6 cellular contexts compared by ENCODE assay signal in the genomic region with DNA sequence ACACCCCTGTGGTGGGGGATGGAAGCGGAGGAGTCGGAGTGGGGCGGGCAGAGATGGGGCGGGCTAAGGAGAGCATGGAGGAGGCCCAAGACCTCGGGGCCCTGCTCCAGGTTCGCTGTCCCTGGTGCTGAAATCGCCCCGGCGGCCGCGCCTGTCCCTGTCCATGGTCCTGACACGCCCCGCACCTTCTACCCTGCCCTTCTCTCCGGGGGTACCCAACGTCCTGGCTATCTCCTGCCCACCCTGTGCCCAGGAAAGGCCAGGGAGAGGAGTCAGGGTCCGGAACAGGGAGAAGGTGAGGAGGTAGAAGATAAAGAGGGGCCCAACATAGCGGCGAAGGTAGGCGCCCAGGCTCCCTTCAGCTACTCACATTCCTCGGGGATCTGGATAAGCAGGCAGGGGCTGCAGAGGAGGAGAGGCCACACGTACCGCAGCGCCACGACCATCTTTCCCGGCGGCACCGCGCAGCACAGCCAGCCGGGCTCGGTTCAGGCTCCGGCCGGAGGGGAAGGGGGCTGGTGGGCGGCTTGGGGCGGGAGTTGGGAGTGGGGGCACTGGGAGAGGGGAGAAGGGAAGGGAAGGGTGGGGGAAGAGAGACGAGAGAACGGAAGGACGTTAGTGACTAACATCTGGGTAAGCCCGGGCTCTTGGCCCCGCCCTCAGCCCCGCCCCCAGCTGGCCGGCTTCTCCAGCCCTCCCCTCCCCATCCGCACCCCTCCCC. TPM values are rescaled to one million over a fixed set of nuclear protein-coding genes. Genes with fewer than 3 reads are reported as not detected.
A peak's percentile ranks its signal among the peaks of the same experiment; 100 is the strongest.
DNase-seq lines count a peak whose midpoint lies in the region; ATAC-seq and TF ChIP-seq lines count a peak whose summit lies in the region.

No MANE protein-coding gene starts in this region.

- POLR2A ChIA-PET in CD8-positive, alpha-beta T cell (lab: Charles Lee), result interaction anchor here (0.5 kb wide), 1 partner anchor 147 kb away, joined by 6 read pairs; no protein-coding TSS in a partner anchor

- no peak overlapping the region for H2BK120ac ChIP-seq in neuronal stem cell (ENCODE audit: low read depth, low read length)

- no peak overlapping the region for H3K23ac ChIP-seq in neuronal stem cell (ENCODE audit: low read depth, low read length, poor library complexity)

- DNase-seq in CD8-positive, alpha-beta T cell, result peak; percentile 43 to 83 (median 58)
- peak; percentile 69 for DNase-seq in neuronal stem cell (ENCODE audit: low spot score)

- H3K27ac ChIP-seq in CD8-positive, alpha-beta T cell (ENCODE audit: low read depth, low read length), result no peak overlapping the region
- H3K27ac ChIP-seq in neuronal stem cell (replicated peaks; ENCODE audit: low read length), result no peak overlapping the region

- no peak overlapping the region for H2BK12ac ChIP-seq in neuronal stem cell (ENCODE audit: low read length)

- H3K36me3 ChIP-seq in CD8-positive, alpha-beta T cell (ENCODE audit: insufficient read depth, low read length), result no peaks in the 10 kb centered on the region
- H3K36me3 ChIP-seq in neuronal stem cell (replicated peaks in 1 of 2; ENCODE audit: control insufficient read depth in 2 of 2, insufficient read depth in 2 of 2, low read length in 2 of 2), result peaks cover 0 to 3% of the 10 kb centered on the region in 2 donors

- no CpG with 5 or more reads among the region's 42 CpGs for WGBS in neuronal stem cell (ENCODE audit: extremely low coverage in 2 of 2, insufficient read length in 2 of 2, insufficient replicate concordance in 1 of 2), 2 donors

- H3K18ac ChIP-seq in neuronal stem cell (ENCODE audit: low read length), result no peak overlapping the region

- no peak overlapping the region for H2BK15ac ChIP-seq in neuronal stem cell (ENCODE audit: low read length)

- no peak overlapping the region for H3K4me3 ChIP-seq in CD8-positive, alpha-beta T cell (ENCODE audit: low read depth, low read length)
- H3K4me3 ChIP-seq in neuronal stem cell (ENCODE audit: low read length in 2 of 2), result no peak overlapping the region

- no peak overlapping the region for H3K9ac ChIP-seq in neuronal stem cell (ENCODE audit: low read depth, low read length, poor library complexity)

- H3K79me1 ChIP-seq in neuronal stem cell (ENCODE audit: low read depth, low read length), result peaks cover 1% of the 10 kb centered on the region

- H3K4me2 ChIP-seq in neuronal stem cell (ENCODE audit: insufficient read depth, low read length, poor library complexity, severe bottlenecking), result peak overlapping the region; percentile 25

- no peaks in the 10 kb centered on the region for H3K36me3 Mint-ChIP-seq in CD8-positive, alpha-beta T cell
- peaks cover 4% of the 10 kb centered on the region for H3K36me3 Mint-ChIP-seq in brain

- no peak overlapping the region for H3K27ac Mint-ChIP-seq in CD8-positive, alpha-beta T cell
- peak overlapping the region in 1 of 5 experiments; percentile 82 for H3K27ac Mint-ChIP-seq in brain

- peaks cover 11% of the 10 kb centered on the region for H3K4me1 Mint-ChIP-seq in CD8-positive, alpha-beta T cell (ENCODE audit: low read depth)
- peaks cover 80% of the 10 kb centered on the region for H3K4me1 Mint-ChIP-seq in brain

- H2AK5ac ChIP-seq in neuronal stem cell (ENCODE audit: low read depth, low read length), result no peak overlapping the region

- H3K9me3 Mint-ChIP-seq in CD8-positive, alpha-beta T cell, result no peaks in the 10 kb centered on the region
- peaks cover 0 to 25% (median 7%) of the 10 kb centered on the region in 5 experiments for H3K9me3 Mint-ChIP-seq in brain

- H4K91ac ChIP-seq in neuronal stem cell (ENCODE audit: low read depth, low read length, poor library complexity), result no peak overlapping the region

- CTCF ChIA-PET in CD8-positive, alpha-beta T cell (lab: Charles Lee), result no interaction called here

- peaks cover 14% of the 10 kb centered on the region for H3K27me3 Mint-ChIP-seq in CD8-positive, alpha-beta T cell (ENCODE audit: low read depth)
- no peaks in the 10 kb centered on the region for H3K27me3 Mint-ChIP-seq in brain

- intact Hi-C loops in CD8-positive, alpha-beta T cell (cut with DNase I, micrococcal nuclease), result no loop called here

- H2AFZ ChIP-seq in neuronal stem cell (ENCODE audit: low read length), result no peak overlapping the region

- no peak overlapping the region for H3K4ac ChIP-seq in neuronal stem cell (ENCODE audit: low read length)

- no peaks in the 10 kb centered on the region for H3K27me3 ChIP-seq in CD8-positive, alpha-beta T cell (ENCODE audit: insufficient read depth, low read length)
- H3K27me3 ChIP-seq in neuronal stem cell (ENCODE audit: control insufficient read depth in 3 of 3, insufficient read depth in 3 of 3, low read depth in 1 of 3, low read length in 3 of 3), result peaks cover 0 to 4% (median 2%) of the 10 kb centered on the region in 3 experiments

- H3K4me3 Mint-ChIP-seq in CD8-positive, alpha-beta T cell, result no peak overlapping the region
- peak overlapping the region in 4 of 5 experiments; percentile 30 to 83 (median 74) for H3K4me3 Mint-ChIP-seq in brain

- H4K8ac ChIP-seq in neuronal stem cell (ENCODE audit: low read depth, low read length), result no peak overlapping the region

- peak; percentile 93 for ATAC-seq in CD8-positive, alpha-beta T cell
- ATAC-seq in HG03469 (IDR thresholded peaks at IDR 0.05; ENCODE audit: unreplicated experiment) (no peak), GM19324 (IDR thresholded peaks at IDR 0.05; ENCODE audit: low FRiP score, unreplicated experiment) (no peak)

- H2BK5ac ChIP-seq in neuronal stem cell (ENCODE audit: low read length), result no peak overlapping the region

- no peak for TF ChIP-seq CTCF in CD8-positive, alpha-beta T cell (IDR thresholded peaks at IDR 0.05)
- no peak for TF ChIP-seq CTCF in brain (conservative IDR thresholded peaks at IDR 0.05)

- H3K4me1 ChIP-seq in CD8-positive, alpha-beta T cell (ENCODE audit: insufficient read depth, low read length), result no peaks in the 10 kb centered on the region
- H3K4me1 ChIP-seq in neuronal stem cell (ENCODE audit: control insufficient read depth in 2 of 2, insufficient read depth in 1 of 2, low read depth in 1 of 2, low read length in 2 of 2), result peaks cover 48% of the 10 kb centered on the region in 2 donors

- H3K9me3 ChIP-seq in CD8-positive, alpha-beta T cell (ENCODE audit: low read length), result no peaks in the 10 kb centered on the region
- no peaks in the 10 kb centered on the region for H3K9me3 ChIP-seq in neuronal stem cell (replicated peaks in 1 of 2; ENCODE audit: control insufficient read depth in 2 of 2, insufficient read depth in 1 of 2, low read depth in 1 of 2, low read length in 2 of 2)

- no peak overlapping the region for H3K14ac ChIP-seq in neuronal stem cell (ENCODE audit: low read length)

TF ChIP-seq in PFSK-1, 5 proteins besides CTCF, POLR2A, EP300 and RAD21 (continues in another document):
- TF ChIP-seq SIN3A (IDR thresholded peaks at IDR 0.05; ENCODE audit: borderline replicate concordance, insufficient read depth, low read length) (peak; percentile 100), POLR2AphosphoS5 (IDR thresholded peaks at IDR 0.05; ENCODE audit: low read depth, low read length) (no peak)
- TF ChIP-seq, protein P1, sequence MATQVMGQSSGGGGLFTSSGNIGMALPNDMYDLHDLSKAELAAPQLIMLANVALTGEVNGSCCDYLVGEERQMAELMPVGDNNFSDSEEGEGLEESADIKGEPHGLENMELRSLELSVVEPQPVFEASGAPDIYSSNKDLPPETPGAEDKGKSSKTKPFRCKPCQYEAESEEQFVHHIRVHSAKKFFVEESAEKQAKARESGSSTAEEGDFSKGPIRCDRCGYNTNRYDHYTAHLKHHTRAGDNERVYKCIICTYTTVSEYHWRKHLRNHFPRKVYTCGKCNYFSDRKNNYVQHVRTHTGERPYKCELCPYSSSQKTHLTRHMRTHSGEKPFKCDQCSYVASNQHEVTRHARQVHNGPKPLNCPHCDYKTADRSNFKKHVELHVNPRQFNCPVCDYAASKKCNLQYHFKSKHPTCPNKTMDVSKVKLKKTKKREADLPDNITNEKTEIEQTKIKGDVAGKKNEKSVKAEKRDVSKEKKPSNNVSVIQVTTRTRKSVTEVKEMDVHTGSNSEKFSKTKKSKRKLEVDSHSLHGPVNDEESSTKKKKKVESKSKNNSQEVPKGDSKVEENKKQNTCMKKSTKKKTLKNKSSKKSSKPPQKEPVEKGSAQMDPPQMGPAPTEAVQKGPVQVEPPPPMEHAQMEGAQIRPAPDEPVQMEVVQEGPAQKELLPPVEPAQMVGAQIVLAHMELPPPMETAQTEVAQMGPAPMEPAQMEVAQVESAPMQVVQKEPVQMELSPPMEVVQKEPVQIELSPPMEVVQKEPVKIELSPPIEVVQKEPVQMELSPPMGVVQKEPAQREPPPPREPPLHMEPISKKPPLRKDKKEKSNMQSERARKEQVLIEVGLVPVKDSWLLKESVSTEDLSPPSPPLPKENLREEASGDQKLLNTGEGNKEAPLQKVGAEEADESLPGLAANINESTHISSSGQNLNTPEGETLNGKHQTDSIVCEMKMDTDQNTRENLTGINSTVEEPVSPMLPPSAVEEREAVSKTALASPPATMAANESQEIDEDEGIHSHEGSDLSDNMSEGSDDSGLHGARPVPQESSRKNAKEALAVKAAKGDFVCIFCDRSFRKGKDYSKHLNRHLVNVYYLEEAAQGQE (IDR thresholded peaks at IDR 0.05; ENCODE audit: insufficient read depth in 1 of 2, low read depth in 2 of 2, low read length in 2 of 2), result peak; percentile 99

RNA-seq across cellular contexts. Expression of gene L1CAM, which starts 10.4 kb away (rescaled TPM):
- total RNA-seq in CD8-positive, alpha-beta T cell, result under 1 TPM in 1 of 2 experiments, not detected in 1; 0.05 TPM
- polyA plus RNA-seq in PFSK-1 (2012; ENCODE audit: insufficient read length, low read depth), result 295 TPM
- 91.5 TPM for polyA plus RNA-seq in brain (ENCODE audit: insufficient read depth, low read depth, low replicate concordance)
- 1.6 TPM for polyA plus RNA-seq in neuronal stem cell (2013, experiment 1 of 2)
- 1.7 TPM for polyA plus RNA-seq in neuronal stem cell (2013, experiment 2 of 2)

RNA-seq across cellular contexts. Expression of gene AVPR2, which starts 28.9 kb away (rescaled TPM):
- total RNA-seq in CD8-positive, alpha-beta T cell, result not detected
- polyA plus RNA-seq in PFSK-1 (2012; ENCODE audit: insufficient read length, low read depth), result 2.8 TPM
- polyA plus RNA-seq in brain (ENCODE audit: insufficient read depth, low read depth, low replicate concordance), result not detected
- polyA plus RNA-seq in neuronal stem cell (2013, experiment 1 of 2), result not detected
- not detected for polyA plus RNA-seq in neuronal stem cell (2013, experiment 2 of 2)

RNA-seq across cellular contexts. Expression of gene PDZD4, which starts 45.2 kb away (rescaled TPM):
- 10 to 100 TPM; 10.9 to 11.9 TPM for total RNA-seq in CD8-positive, alpha-beta T cell
- polyA plus RNA-seq in PFSK-1 (2012; ENCODE audit: insufficient read length, low read depth), result 14.0 TPM
- polyA plus RNA-seq in brain (ENCODE audit: insufficient read depth, low read depth, low replicate concordance), result 128 TPM
- polyA plus RNA-seq in neuronal stem cell (2013, experiment 1 of 2), result 13.1 TPM
- polyA plus RNA-seq in neuronal stem cell (2013, experiment 2 of 2), result 12.8 TPM

RNA-seq across cellular contexts. Expression of gene ARHGAP4, which starts 50.5 kb away (rescaled TPM):
- 100 to 1,000 TPM; 432 to 440 TPM for total RNA-seq in CD8-positive, alpha-beta T cell
- 15.4 TPM for polyA plus RNA-seq in PFSK-1 (2012; ENCODE audit: insufficient read length, low read depth)
- polyA plus RNA-seq in brain (ENCODE audit: insufficient read depth, low read depth, low replicate concordance), result 16.3 TPM
- polyA plus RNA-seq in neuronal stem cell (2013, experiment 1 of 2), result 5.4 TPM
- polyA plus RNA-seq in neuronal stem cell (2013, experiment 2 of 2), result 4.9 TPM

RNA-seq across cellular contexts. Expression of gene NAA10, which starts 59.3 kb away (rescaled TPM):
- total RNA-seq in CD8-positive, alpha-beta T cell, result 10 to 100 TPM; 34.4 to 35.3 TPM
- polyA plus RNA-seq in PFSK-1 (2012; ENCODE audit: insufficient read length, low read depth), result 440 TPM
- 118 TPM for polyA plus RNA-seq in brain (ENCODE audit: insufficient read depth, low read depth, low replicate concordance)
- polyA plus RNA-seq in neuronal stem cell (2013, experiment 1 of 2), result 94.9 TPM
- polyA plus RNA-seq in neuronal stem cell (2013, experiment 2 of 2), result 91.4 TPM
